ENCODE assay signal across 3 cellular contexts in genomic region chr6:89681983-89682564, GRCh38.
TF ChIP-seq lines count a peak whose summit lies in the region.

No MANE protein-coding gene starts in this region.

TF ChIP-seq in A549, 52 proteins besides CTCF, POLR2A, EP300 and RAD21 (continued from another document):
- TF ChIP-seq FOSL2 (IDR thresholded peaks at IDR 0.05) (no peak), FOSL2 (CRISPR knock-in tag; IDR thresholded peaks at IDR 0.05) (peak; percentile 17; the same call in 1 of the 2 replicates)

TF ChIP-seq in HEK293, 187 proteins besides CTCF, POLR2A, EP300 and RAD21 (continued from another document):
- TF ChIP-seq HOXD13 (CRISPR knock-in tag; IDR thresholded peaks at IDR 0.05; ENCODE audit: borderline replicate concordance), result no peak

TF ChIP-seq in H1, 55 proteins besides CTCF, POLR2A, EP300 and RAD21 (continued from another document):
- TF ChIP-seq ATF2 (IDR thresholded peaks at IDR 0.05; ENCODE audit: low read length), result no peak
- TF ChIP-seq JUND (IDR thresholded peaks at IDR 0.05; ENCODE audit: low read length), result no peak
- no peak for TF ChIP-seq TCF12 (IDR thresholded peaks at IDR 0.05; ENCODE audit: low read depth, low read length)
- TF ChIP-seq CHD2 (IDR thresholded peaks at IDR 0.05; ENCODE audit: low read length), result no peak
- no peak for TF ChIP-seq RBBP5 (IDR thresholded peaks at IDR 0.05; ENCODE audit: borderline replicate concordance, low read depth, low read length)
- no peak for TF ChIP-seq SP2 (IDR thresholded peaks at IDR 0.05; ENCODE audit: low read length)
- TF ChIP-seq ZNF274 (IDR thresholded peaks at IDR 0.05; ENCODE audit: borderline replicate concordance, extremely low read depth, low read length), result no peak
- no peak for TF ChIP-seq BCL11A (IDR thresholded peaks at IDR 0.05; ENCODE audit: low read depth in 2 of 2, low read length in 2 of 2)
- TF ChIP-seq KDM1A (IDR thresholded peaks at IDR 0.05; ENCODE audit: borderline replicate concordance, low read length), result no peak
- TF ChIP-seq RXRA (IDR thresholded peaks at IDR 0.05; ENCODE audit: insufficient read depth, low read depth, low read length), result no peak
- TF ChIP-seq E2F6 (IDR thresholded peaks at IDR 0.05), result no peak
- no peak for TF ChIP-seq MAX (IDR thresholded peaks at IDR 0.05)
- no peak for TF ChIP-seq SRF (IDR thresholded peaks at IDR 0.05; ENCODE audit: low read depth, low read length)
- TF ChIP-seq BRCA1 (IDR thresholded peaks at IDR 0.05; ENCODE audit: low read depth, low read length), result no peak
- no peak for TF ChIP-seq CTBP2 (IDR thresholded peaks at IDR 0.05; ENCODE audit: borderline replicate concordance, insufficient read depth, insufficient read length, low read length)
- TF ChIP-seq BACH1 (IDR thresholded peaks at IDR 0.05; ENCODE audit: low read length), result no peak
- TF ChIP-seq HDAC2 (IDR thresholded peaks at IDR 0.05; ENCODE audit: borderline replicate concordance in 1 of 2, low read depth in 2 of 2, low read length in 2 of 2), result no peak
- TF ChIP-seq TBP (IDR thresholded peaks at IDR 0.05; ENCODE audit: low read depth, low read length), result no peak
